ENCODE assay signal across 2 cellular contexts in the genomic region with DNA sequence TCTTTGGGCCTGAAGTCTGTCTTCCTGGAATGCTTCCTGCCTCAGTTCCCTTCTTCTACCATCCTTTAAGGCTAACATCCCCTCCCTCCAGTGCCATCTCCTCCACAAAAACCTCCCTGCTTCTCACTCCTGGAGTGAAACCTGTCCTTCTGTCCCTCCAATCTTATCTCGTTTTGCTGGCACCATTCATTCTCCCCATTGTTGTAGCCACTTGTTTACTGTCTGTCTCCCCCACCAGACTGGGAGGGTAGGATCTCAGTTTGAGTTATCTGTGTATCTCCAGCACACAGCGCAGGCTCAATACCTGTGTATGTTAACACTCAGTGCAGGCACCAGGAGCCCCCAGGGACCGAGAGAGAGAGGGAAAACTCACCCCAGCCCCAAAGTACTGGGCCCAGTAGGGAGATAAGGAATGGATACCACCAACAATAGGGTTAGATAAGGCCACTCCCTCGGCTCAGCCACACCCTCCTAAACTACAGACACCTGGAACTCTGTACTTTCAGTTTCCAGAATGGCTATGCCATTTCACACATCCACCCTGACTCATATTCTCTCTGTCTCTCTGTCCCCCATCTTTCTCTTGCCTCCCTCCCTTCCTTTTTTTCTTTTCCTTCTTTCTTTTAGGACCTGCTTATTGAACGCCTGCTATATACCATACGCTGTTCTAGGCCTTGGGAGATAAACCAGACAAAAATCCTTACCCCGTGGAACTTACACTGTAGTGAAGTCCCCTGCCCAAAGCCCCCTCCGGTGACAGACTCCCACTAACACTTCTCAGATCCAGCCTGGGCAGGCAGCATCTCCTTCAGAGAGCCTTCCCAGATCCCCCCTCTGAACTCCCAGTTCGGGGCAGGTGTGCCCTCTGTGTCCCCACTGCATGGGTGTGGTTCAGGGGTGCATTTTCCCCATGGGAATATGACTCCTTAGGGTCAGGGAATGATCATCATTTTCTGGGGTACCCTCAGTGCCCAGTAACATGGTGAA.
TF ChIP-seq lines count a peak whose summit lies in the region.

No MANE protein-coding gene starts in this region.

TF ChIP-seq in GM12891, 5 proteins besides CTCF, POLR2A, EP300 and RAD21:
- TF ChIP-seq PAX5 (IDR thresholded peaks at IDR 0.05; ENCODE audit: insufficient read depth, low read length, severe bottlenecking), result no peak
- no peak for TF ChIP-seq TAF1 (IDR thresholded peaks at IDR 0.05; ENCODE audit: low read depth, low read length)
- no peak for TF ChIP-seq POU2F2 (IDR thresholded peaks at IDR 0.05; ENCODE audit: low read depth, low read length)
- TF ChIP-seq SPI1 (IDR thresholded peaks at IDR 0.05; ENCODE audit: low read depth, low read length), result no peak
- TF ChIP-seq POLR2AphosphoS5 (IDR thresholded peaks at IDR 0.05; ENCODE audit: low read depth, low read length), result no peak
TF ChIP-seq in GM12891: peak in this region for 0.

TF ChIP-seq in HCT116, 20 proteins besides CTCF, POLR2A, EP300 and RAD21:
- no peak for TF ChIP-seq JUND (IDR thresholded peaks at IDR 0.05)
- no peak for TF ChIP-seq EZH2 (IDR thresholded peaks at IDR 0.05)
- TF ChIP-seq, protein P1, sequence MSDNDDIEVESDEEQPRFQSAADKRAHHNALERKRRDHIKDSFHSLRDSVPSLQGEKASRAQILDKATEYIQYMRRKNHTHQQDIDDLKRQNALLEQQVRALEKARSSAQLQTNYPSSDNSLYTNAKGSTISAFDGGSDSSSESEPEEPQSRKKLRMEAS (IDR thresholded peaks at IDR 0.05), result no peak
- no peak for TF ChIP-seq EGR1 (IDR thresholded peaks at IDR 0.05; ENCODE audit: low read depth)
- no peak for TF ChIP-seq TCF7L2 (IDR thresholded peaks at IDR 0.05; ENCODE audit: borderline replicate concordance, extremely low read depth, insufficient read depth, insufficient read length)
- no peak for TF ChIP-seq YY1 (IDR thresholded peaks at IDR 0.05; ENCODE audit: extremely low read depth, insufficient replicate concordance, low read depth, low read length)
- no peak for TF ChIP-seq FOSL1 (IDR thresholded peaks at IDR 0.05; ENCODE audit: low read depth)
